1 cellular context compared by ENCODE assay signal in the genomic region with DNA sequence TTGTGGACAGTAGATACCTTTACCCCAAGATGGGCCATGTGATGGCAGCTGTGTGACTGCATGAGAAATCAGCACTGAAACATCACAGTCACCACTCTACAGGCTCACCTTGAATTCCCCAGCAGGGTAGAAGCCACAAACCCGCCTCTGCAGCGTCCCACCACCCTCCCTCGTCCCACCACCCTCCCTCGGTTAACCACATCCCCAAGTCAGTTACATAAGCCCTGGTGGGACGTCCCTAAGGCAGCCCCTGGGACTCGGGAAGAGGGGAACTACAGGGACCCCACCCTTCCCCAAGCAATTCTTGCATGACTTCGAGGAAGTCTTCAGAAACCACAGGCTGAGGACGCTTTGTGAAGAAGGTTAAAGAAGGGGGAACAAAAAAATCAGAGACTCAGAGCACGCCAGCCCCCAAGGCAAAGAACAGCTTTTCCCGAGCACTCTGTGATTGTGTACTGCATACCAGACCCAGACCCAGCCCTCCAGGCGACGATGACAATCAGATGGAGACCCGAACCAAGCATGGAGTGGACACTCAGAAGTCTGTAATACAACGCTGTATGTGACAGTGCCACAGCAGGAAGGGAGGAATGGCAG.
TF ChIP-seq lines count a peak whose summit lies in the region.

No MANE protein-coding gene starts in this region.

TF ChIP-seq in GM12878, 131 proteins besides CTCF, POLR2A, EP300 and RAD21 (continued from another document and continues in another):
- TF ChIP-seq, protein P1, sequence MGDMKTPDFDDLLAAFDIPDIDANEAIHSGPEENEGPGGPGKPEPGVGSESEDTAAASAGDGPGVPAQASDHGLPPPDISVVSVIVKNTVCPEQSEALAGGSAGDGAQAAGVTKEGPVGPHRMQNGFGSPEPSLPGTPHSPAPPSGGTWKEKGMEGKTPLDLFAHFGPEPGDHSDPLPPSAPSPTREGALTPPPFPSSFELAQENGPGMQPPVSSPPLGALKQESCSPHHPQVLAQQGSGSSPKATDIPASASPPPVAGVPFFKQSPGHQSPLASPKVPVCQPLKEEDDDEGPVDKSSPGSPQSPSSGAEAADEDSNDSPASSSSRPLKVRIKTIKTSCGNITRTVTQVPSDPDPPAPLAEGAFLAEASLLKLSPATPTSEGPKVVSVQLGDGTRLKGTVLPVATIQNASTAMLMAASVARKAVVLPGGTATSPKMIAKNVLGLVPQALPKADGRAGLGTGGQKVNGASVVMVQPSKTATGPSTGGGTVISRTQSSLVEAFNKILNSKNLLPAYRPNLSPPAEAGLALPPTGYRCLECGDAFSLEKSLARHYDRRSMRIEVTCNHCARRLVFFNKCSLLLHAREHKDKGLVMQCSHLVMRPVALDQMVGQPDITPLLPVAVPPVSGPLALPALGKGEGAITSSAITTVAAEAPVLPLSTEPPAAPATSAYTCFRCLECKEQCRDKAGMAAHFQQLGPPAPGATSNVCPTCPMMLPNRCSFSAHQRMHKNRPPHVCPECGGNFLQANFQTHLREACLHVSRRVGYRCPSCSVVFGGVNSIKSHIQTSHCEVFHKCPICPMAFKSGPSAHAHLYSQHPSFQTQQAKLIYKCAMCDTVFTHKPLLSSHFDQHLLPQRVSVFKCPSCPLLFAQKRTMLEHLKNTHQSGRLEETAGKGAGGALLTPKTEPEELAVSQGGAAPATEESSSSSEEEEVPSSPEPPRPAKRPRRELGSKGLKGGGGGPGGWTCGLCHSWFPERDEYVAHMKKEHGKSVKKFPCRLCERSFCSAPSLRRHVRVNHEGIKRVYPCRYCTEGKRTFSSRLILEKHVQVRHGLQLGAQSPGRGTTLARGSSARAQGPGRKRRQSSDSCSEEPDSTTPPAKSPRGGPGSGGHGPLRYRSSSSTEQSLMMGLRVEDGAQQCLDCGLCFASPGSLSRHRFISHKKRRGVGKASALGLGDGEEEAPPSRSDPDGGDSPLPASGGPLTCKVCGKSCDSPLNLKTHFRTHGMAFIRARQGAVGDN (IDR thresholded peaks at IDR 0.05), result peak; percentile 79
- TF ChIP-seq SREBF2 (IDR thresholded peaks at IDR 0.05; ENCODE audit: low read length) (no peak), SP1 (IDR thresholded peaks at IDR 0.05; ENCODE audit: low read depth, low read length) (peak; percentile 32), CREB1 (IDR thresholded peaks at IDR 0.05; ENCODE audit: low read depth) (peak; percentile 72), SIX5 (IDR thresholded peaks at IDR 0.05; ENCODE audit: low read depth, low read length, severe bottlenecking) (no peak), NR2F1 (conservative IDR thresholded peaks at IDR 0.05) (0 out of 2 replicates have a peak, but pooled peaks have one; percentile 38), JUNB (IDR thresholded peaks at IDR 0.05) (peak; percentile 48; the same call in 1 of the 2 replicates), FOS (IDR thresholded peaks at IDR 0.05; ENCODE audit: borderline replicate concordance, extremely low read depth, insufficient read length) (no peak), RAD51 (IDR thresholded peaks at IDR 0.05) (peak; percentile 73), DPF2 (IDR thresholded peaks at IDR 0.05) (peak; percentile 93), CREM (IDR thresholded peaks at IDR 0.05; ENCODE audit: low read depth) (peak; percentile 71; the same call in 1 of the 2 replicates), ESRRA (IDR thresholded peaks at IDR 0.05; ENCODE audit: low read length) (no peak), ZNF384 (IDR thresholded peaks at IDR 0.05; ENCODE audit: borderline replicate concordance, low read depth, low read length) (no peak), NR2C2 (IDR thresholded peaks at IDR 0.05; ENCODE audit: borderline replicate concordance, control insufficient read depth, insufficient read length, low read depth) (no peak), CEBPB (IDR thresholded peaks at IDR 0.05; ENCODE audit: borderline replicate concordance in 1 of 2, low read depth in 2 of 2, low read length in 2 of 2) (0 out of 4 replicates have a peak, but pooled peaks of 1 of the 2 experiments have one; percentile 64), TCF7 (IDR thresholded peaks at IDR 0.05; ENCODE audit: borderline replicate concordance) (no peak), PAX5 (IDR thresholded peaks at IDR 0.05; ENCODE audit: borderline replicate concordance, low read depth, low read length) (peak; percentile 90), BCL11A (IDR thresholded peaks at IDR 0.05; ENCODE audit: low read depth, low read length) (peak; percentile 82; the same call in 1 of the 2 replicates), TBL1XR1 (IDR thresholded peaks at IDR 0.05; ENCODE audit: low read depth, low read length) (peak; percentile 89), TCF3 (IDR thresholded peaks at IDR 0.05; ENCODE audit: borderline replicate concordance, insufficient read depth, low read depth, low read length) (peak; percentile 52; the same call in 1 of the 2 replicates), MXI1 (IDR thresholded peaks at IDR 0.05; ENCODE audit: low read depth, low read length) (peak; percentile 60; the same call in 1 of the 2 replicates), TCF12 (IDR thresholded peaks at IDR 0.05; ENCODE audit: low read depth, low read length) (peak; percentile 45; the same call in 1 of the 2 replicates), NFIC (IDR thresholded peaks at IDR 0.05; ENCODE audit: low read depth, low read length) (peak; percentile 96), IRF4 (IDR thresholded peaks at IDR 0.05; ENCODE audit: low read depth, low read length) (0 out of 2 replicates have a peak, but pooled peaks have one; percentile 6), POLR2AphosphoS2 (IDR thresholded peaks at IDR 0.05; ENCODE audit: low read depth, low read length) (no peak), RBBP5 (conservative IDR thresholded peaks at IDR 0.05) (no peak), FOXM1 (IDR thresholded peaks at IDR 0.05; ENCODE audit: low read depth, low read length) (peak; percentile 79; the same call in 1 of the 2 replicates), RELA (IDR thresholded peaks at IDR 0.05; ENCODE audit: borderline replicate concordance, partially characterized antibody) (peak; percentile 81), POU2F2 (IDR thresholded peaks at IDR 0.05; ENCODE audit: borderline replicate concordance, low read depth, low read length) (peak; percentile 69; the same call in 1 of the 3 replicates), BMI1 (IDR thresholded peaks at IDR 0.05; ENCODE audit: borderline replicate concordance) (no peak), ZNF274 (IDR thresholded peaks at IDR 0.05; ENCODE audit: insufficient read depth, insufficient read length) (no peak), MYB (IDR thresholded peaks at IDR 0.05; ENCODE audit: borderline replicate concordance, low read depth, low read length) (no peak), EED (IDR thresholded peaks at IDR 0.05; ENCODE audit: low read depth) (peak; percentile 100), WRNIP1 (IDR thresholded peaks at IDR 0.05; ENCODE audit: borderline replicate concordance, low read depth, low read length) (no peak), NBN (IDR thresholded peaks at IDR 0.05) (peak; percentile 81), IKZF2 (IDR thresholded peaks at IDR 0.05) (peak; percentile 98 to 99)
- TF ChIP-seq, protein P2, sequence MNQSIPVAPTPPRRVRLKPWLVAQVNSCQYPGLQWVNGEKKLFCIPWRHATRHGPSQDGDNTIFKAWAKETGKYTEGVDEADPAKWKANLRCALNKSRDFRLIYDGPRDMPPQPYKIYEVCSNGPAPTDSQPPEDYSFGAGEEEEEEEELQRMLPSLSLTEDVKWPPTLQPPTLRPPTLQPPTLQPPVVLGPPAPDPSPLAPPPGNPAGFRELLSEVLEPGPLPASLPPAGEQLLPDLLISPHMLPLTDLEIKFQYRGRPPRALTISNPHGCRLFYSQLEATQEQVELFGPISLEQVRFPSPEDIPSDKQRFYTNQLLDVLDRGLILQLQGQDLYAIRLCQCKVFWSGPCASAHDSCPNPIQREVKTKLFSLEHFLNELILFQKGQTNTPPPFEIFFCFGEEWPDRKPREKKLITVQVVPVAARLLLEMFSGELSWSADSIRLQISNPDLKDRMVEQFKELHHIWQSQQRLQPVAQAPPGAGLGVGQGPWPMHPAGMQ (IDR thresholded peaks at IDR 0.05; ENCODE audit: borderline replicate concordance), result no peak
- TF ChIP-seq, protein P3, sequence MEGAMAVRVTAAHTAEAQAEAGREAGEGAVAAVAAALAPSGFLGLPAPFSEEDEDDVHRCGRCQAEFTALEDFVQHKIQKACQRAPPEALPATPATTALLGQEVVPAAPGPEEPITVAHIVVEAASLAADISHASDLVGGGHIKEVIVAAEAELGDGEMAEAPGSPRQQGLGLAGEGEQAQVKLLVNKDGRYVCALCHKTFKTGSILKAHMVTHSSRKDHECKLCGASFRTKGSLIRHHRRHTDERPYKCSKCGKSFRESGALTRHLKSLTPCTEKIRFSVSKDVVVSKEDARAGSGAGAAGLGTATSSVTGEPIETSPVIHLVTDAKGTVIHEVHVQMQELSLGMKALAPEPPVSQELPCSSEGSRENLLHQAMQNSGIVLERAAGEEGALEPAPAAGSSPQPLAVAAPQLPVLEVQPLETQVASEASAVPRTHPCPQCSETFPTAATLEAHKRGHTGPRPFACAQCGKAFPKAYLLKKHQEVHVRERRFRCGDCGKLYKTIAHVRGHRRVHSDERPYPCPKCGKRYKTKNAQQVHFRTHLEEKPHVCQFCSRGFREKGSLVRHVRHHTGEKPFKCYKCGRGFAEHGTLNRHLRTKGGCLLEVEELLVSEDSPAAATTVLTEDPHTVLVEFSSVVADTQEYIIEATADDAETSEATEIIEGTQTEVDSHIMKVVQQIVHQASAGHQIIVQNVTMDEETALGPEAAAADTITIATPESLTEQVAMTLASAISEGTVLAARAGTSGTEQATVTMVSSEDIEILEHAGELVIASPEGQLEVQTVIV (IDR thresholded peaks at IDR 0.05; ENCODE audit: borderline replicate concordance, partially characterized antibody), result no peak
- TF ChIP-seq, protein P4, sequence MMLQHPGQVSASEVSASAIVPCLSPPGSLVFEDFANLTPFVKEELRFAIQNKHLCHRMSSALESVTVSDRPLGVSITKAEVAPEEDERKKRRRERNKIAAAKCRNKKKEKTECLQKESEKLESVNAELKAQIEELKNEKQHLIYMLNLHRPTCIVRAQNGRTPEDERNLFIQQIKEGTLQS (IDR thresholded peaks at IDR 0.05; ENCODE audit: borderline replicate concordance, extremely low read depth, low read depth, low read length), result no peak
- TF ChIP-seq, protein P5, sequence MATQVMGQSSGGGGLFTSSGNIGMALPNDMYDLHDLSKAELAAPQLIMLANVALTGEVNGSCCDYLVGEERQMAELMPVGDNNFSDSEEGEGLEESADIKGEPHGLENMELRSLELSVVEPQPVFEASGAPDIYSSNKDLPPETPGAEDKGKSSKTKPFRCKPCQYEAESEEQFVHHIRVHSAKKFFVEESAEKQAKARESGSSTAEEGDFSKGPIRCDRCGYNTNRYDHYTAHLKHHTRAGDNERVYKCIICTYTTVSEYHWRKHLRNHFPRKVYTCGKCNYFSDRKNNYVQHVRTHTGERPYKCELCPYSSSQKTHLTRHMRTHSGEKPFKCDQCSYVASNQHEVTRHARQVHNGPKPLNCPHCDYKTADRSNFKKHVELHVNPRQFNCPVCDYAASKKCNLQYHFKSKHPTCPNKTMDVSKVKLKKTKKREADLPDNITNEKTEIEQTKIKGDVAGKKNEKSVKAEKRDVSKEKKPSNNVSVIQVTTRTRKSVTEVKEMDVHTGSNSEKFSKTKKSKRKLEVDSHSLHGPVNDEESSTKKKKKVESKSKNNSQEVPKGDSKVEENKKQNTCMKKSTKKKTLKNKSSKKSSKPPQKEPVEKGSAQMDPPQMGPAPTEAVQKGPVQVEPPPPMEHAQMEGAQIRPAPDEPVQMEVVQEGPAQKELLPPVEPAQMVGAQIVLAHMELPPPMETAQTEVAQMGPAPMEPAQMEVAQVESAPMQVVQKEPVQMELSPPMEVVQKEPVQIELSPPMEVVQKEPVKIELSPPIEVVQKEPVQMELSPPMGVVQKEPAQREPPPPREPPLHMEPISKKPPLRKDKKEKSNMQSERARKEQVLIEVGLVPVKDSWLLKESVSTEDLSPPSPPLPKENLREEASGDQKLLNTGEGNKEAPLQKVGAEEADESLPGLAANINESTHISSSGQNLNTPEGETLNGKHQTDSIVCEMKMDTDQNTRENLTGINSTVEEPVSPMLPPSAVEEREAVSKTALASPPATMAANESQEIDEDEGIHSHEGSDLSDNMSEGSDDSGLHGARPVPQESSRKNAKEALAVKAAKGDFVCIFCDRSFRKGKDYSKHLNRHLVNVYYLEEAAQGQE (IDR thresholded peaks at IDR 0.05; ENCODE audit: low read depth, low read length), result no peak
- TF ChIP-seq, protein P6, sequence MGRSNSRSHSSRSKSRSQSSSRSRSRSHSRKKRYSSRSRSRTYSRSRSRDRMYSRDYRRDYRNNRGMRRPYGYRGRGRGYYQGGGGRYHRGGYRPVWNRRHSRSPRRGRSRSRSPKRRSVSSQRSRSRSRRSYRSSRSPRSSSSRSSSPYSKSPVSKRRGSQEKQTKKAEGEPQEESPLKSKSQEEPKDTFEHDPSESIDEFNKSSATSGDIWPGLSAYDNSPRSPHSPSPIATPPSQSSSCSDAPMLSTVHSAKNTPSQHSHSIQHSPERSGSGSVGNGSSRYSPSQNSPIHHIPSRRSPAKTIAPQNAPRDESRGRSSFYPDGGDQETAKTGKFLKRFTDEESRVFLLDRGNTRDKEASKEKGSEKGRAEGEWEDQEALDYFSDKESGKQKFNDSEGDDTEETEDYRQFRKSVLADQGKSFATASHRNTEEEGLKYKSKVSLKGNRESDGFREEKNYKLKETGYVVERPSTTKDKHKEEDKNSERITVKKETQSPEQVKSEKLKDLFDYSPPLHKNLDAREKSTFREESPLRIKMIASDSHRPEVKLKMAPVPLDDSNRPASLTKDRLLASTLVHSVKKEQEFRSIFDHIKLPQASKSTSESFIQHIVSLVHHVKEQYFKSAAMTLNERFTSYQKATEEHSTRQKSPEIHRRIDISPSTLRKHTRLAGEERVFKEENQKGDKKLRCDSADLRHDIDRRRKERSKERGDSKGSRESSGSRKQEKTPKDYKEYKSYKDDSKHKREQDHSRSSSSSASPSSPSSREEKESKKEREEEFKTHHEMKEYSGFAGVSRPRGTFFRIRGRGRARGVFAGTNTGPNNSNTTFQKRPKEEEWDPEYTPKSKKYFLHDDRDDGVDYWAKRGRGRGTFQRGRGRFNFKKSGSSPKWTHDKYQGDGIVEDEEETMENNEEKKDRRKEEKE (IDR thresholded peaks at IDR 0.05), result no peak
- TF ChIP-seq, protein P7, sequence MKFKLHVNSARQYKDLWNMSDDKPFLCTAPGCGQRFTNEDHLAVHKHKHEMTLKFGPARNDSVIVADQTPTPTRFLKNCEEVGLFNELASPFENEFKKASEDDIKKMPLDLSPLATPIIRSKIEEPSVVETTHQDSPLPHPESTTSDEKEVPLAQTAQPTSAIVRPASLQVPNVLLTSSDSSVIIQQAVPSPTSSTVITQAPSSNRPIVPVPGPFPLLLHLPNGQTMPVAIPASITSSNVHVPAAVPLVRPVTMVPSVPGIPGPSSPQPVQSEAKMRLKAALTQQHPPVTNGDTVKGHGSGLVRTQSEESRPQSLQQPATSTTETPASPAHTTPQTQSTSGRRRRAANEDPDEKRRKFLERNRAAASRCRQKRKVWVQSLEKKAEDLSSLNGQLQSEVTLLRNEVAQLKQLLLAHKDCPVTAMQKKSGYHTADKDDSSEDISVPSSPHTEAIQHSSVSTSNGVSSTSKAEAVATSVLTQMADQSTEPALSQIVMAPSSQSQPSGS (IDR thresholded peaks at IDR 0.05; ENCODE audit: low read length), result peak; percentile 85
- TF ChIP-seq, protein P8, sequence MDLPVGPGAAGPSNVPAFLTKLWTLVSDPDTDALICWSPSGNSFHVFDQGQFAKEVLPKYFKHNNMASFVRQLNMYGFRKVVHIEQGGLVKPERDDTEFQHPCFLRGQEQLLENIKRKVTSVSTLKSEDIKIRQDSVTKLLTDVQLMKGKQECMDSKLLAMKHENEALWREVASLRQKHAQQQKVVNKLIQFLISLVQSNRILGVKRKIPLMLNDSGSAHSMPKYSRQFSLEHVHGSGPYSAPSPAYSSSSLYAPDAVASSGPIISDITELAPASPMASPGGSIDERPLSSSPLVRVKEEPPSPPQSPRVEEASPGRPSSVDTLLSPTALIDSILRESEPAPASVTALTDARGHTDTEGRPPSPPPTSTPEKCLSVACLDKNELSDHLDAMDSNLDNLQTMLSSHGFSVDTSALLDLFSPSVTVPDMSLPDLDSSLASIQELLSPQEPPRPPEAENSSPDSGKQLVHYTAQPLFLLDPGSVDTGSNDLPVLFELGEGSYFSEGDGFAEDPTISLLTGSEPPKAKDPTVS (IDR thresholded peaks at IDR 0.05; ENCODE audit: low read depth, low read length), result no peak
